1 cellular context compared by ENCODE assay signal in genomic region chr1:14881775-14882672, GRCh38.
TF ChIP-seq lines count a peak whose summit lies in the region.

No MANE protein-coding gene starts in this region.

TF ChIP-seq in K562, 482 proteins besides CTCF, POLR2A, EP300 and RAD21 (continued from another document and continues in another):
- TF ChIP-seq GMEB1 (CRISPR knock-in tag; IDR thresholded peaks at IDR 0.05) (0 out of 2 replicates have a peak, but pooled peaks have one; percentile 23), NFE2 (IDR thresholded peaks at IDR 0.05; ENCODE audit: low read depth) (peak; percentile 48; the same call in 1 of the 2 replicates), ZNF444 (CRISPR knock-in tag; IDR thresholded peaks at IDR 0.05) (peak; percentile 50; the same call in 1 of the 2 replicates), ETS2 (tag; IDR thresholded peaks at IDR 0.05; ENCODE audit: borderline replicate concordance, poor library complexity, severe bottlenecking) (no peak), PHF8 (IDR thresholded peaks at IDR 0.05; ENCODE audit: borderline replicate concordance, low read length) (0 out of 2 replicates have a peak, but pooled peaks have one; percentile 12), ATF1 (CRISPR knock-in tag; IDR thresholded peaks at IDR 0.05) (no peak), ATF1 (tag; IDR thresholded peaks at IDR 0.05) (0 out of 2 replicates have a peak, but pooled peaks have one; percentile 15), LEF1 (IDR thresholded peaks at IDR 0.05) (peak; percentile 47; the same call in 1 of the 2 replicates), CXXC5 (CRISPR knock-in tag; IDR thresholded peaks at IDR 0.05) (peak; percentile 37), THRA (IDR thresholded peaks at IDR 0.05) (no peak), KAT8 (IDR thresholded peaks at IDR 0.05; ENCODE audit: low read depth) (no peak), ZNF263 (CRISPR knock-in tag; IDR thresholded peaks at IDR 0.05; ENCODE audit: borderline replicate concordance) (no peak), ZBTB26 (CRISPR knock-in tag; IDR thresholded peaks at IDR 0.05) (0 out of 2 replicates have a peak, but pooled peaks have one; percentile 39), ERF (CRISPR knock-in tag; IDR thresholded peaks at IDR 0.05) (no peak), ZNF583 (CRISPR knock-in tag; IDR thresholded peaks at IDR 0.05) (0 out of 2 replicates have a peak, but pooled peaks have one; percentile 30), ETV5 (CRISPR knock-in tag; IDR thresholded peaks at IDR 0.05; ENCODE audit: low read depth) (no peak; the same call in 1 of the 2 replicates), BACH1 (tag; IDR thresholded peaks at IDR 0.05) (peak; percentile 53; the same call in 1 of the 2 replicates), ZNF449 (CRISPR knock-in tag; IDR thresholded peaks at IDR 0.05) (0 out of 2 replicates have a peak, but pooled peaks have one; percentile 41), SMAD1 (IDR thresholded peaks at IDR 0.05; ENCODE audit: low read depth, low read length, partially characterized antibody) (no peak), HIVEP1 (CRISPR knock-in tag; IDR thresholded peaks at IDR 0.05) (no peak), ZNF354B (CRISPR knock-in tag; IDR thresholded peaks at IDR 0.05) (0 out of 2 replicates have a peak, but pooled peaks have one; percentile 13), ETS1 (conservative IDR thresholded peaks at IDR 0.05; ENCODE audit: control insufficient read depth, low read depth, low read length) (no peak), C11orf30 (IDR thresholded peaks at IDR 0.05; ENCODE audit: low read depth) (peak; percentile 44), BHLHE40 (IDR thresholded peaks at IDR 0.05; ENCODE audit: low read length) (peak; percentile 62), ETV1 (tag; conservative IDR thresholded peaks at IDR 0.05; ENCODE audit: low read depth) (peak; percentile 71), GATAD2A (IDR thresholded peaks at IDR 0.05) (no peak), MIER1 (IDR thresholded peaks at IDR 0.05; ENCODE audit: low read depth) (no peak), UBTF (IDR thresholded peaks at IDR 0.05; ENCODE audit: borderline replicate concordance in 1 of 2, low read depth in 2 of 2, low read length in 2 of 2) (0 out of 4 replicates have a peak, but pooled peaks of 1 of the 2 experiments have one; percentile 37), L3MBTL2 (IDR thresholded peaks at IDR 0.05) (peak; percentile 87), TBP (optimal IDR thresholded peaks at IDR 0.05; ENCODE audit: low read depth, low read length) (peak; percentile 24), RCOR1 (IDR thresholded peaks at IDR 0.05; ENCODE audit: borderline replicate concordance in 1 of 2, low read depth in 2 of 2, low read length in 2 of 2) (peak in 1 of 2 experiments; percentile 51; a peak in 2 of 4 replicates)
- TF ChIP-seq, protein P1, sequence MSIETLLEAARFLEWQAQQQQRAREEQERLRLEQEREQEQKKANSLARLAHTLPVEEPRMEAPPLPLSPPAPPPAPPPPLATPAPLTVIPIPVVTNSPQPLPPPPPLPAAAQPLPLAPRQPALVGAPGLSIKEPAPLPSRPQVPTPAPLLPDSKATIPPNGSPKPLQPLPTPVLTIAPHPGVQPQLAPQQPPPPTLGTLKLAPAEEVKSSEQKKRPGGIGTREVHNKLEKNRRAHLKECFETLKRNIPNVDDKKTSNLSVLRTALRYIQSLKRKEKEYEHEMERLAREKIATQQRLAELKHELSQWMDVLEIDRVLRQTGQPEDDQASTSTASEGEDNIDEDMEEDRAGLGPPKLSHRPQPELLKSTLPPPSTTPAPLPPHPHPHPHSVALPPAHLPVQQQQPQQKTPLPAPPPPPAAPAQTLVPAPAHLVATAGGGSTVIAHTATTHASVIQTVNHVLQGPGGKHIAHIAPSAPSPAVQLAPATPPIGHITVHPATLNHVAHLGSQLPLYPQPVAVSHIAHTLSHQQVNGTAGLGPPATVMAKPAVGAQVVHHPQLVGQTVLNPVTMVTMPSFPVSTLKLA (conservative IDR thresholded peaks at IDR 0.05) = 0 out of 4 replicates have a peak, but pooled peaks of 1 of the 2 experiments have one; percentile 10
- TF ChIP-seq, protein P2, sequence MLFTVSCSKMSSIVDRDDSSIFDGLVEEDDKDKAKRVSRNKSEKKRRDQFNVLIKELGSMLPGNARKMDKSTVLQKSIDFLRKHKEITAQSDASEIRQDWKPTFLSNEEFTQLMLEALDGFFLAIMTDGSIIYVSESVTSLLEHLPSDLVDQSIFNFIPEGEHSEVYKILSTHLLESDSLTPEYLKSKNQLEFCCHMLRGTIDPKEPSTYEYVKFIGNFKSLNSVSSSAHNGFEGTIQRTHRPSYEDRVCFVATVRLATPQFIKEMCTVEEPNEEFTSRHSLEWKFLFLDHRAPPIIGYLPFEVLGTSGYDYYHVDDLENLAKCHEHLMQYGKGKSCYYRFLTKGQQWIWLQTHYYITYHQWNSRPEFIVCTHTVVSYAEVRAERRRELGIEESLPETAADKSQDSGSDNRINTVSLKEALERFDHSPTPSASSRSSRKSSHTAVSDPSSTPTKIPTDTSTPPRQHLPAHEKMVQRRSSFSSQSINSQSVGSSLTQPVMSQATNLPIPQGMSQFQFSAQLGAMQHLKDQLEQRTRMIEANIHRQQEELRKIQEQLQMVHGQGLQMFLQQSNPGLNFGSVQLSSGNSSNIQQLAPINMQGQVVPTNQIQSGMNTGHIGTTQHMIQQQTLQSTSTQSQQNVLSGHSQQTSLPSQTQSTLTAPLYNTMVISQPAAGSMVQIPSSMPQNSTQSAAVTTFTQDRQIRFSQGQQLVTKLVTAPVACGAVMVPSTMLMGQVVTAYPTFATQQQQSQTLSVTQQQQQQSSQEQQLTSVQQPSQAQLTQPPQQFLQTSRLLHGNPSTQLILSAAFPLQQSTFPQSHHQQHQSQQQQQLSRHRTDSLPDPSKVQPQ (CRISPR knock-in tag; IDR thresholded peaks at IDR 0.05; ENCODE audit: borderline replicate concordance) = 0 out of 2 replicates have a peak, but pooled peaks have one; percentile 40
- TF ChIP-seq, protein P3, sequence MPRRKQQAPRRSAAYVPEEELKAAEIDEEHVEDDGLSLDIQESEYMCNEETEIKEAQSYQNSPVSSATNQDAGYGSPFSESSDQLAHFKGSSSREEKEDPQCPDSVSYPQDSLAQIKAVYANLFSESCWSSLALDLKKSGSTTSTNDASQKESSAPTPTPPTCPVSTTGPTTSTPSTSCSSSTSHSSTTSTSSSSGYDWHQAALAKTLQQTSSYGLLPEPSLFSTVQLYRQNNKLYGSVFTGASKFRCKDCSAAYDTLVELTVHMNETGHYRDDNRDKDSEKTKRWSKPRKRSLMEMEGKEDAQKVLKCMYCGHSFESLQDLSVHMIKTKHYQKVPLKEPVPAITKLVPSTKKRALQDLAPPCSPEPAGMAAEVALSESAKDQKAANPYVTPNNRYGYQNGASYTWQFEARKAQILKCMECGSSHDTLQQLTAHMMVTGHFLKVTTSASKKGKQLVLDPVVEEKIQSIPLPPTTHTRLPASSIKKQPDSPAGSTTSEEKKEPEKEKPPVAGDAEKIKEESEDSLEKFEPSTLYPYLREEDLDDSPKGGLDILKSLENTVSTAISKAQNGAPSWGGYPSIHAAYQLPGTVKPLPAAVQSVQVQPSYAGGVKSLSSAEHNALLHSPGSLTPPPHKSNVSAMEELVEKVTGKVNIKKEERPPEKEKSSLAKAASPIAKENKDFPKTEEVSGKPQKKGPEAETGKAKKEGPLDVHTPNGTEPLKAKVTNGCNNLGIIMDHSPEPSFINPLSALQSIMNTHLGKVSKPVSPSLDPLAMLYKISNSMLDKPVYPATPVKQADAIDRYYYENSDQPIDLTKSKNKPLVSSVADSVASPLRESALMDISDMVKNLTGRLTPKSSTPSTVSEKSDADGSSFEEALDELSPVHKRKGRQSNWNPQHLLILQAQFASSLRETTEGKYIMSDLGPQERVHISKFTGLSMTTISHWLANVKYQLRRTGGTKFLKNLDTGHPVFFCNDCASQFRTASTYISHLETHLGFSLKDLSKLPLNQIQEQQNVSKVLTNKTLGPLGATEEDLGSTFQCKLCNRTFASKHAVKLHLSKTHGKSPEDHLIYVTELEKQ (CRISPR knock-in tag; IDR thresholded peaks at IDR 0.05) = no peak
- TF ChIP-seq, protein P4, sequence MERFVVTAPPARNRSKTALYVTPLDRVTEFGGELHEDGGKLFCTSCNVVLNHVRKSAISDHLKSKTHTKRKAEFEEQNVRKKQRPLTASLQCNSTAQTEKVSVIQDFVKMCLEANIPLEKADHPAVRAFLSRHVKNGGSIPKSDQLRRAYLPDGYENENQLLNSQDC (CRISPR knock-in tag; IDR thresholded peaks at IDR 0.05) = no peak
